20 cellular contexts compared by ENCODE assay signal in the genomic region with DNA sequence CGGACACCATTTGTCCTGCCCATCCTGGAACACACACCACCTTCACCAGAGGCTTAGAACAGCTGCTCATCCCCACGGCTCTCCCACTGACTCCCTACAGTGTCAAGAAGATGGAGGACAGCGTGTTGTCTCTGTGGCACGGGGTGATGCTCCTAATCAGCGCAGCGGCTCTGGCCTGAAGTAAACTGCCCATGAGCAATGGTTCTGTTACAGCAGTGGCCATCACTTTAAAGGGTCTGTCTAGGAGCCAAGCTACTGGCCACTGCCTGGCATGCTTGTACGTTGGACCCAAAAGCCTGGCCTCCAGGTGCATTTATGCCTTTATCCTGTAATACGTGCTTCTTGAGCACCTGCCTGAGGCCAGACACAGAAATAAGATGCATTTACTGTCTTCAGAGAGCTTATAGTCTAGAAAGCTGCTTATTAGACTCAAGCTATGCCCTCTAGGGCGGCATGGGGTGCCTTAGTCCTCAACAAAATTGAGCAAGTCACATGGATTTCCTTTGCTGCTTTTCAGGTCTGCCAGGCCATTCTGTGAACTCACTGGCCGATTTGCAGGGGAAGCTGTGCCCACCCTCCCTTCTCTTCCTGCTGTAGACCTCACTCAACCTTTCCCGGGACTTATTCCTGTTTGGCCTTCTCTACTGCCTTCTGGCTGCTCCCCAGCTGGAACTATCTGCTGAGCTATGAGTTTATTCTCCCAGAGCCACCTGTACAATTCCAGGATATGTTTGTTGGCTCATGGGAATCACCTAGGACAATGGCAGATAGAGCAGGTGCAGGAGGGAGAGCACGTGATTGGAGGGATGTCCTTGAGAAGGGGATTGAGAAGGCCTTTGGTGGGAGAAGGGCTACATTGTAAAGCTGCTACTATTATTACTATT.
"Had no signal": no experiment of that assay in that cellular context is flagged by ENCODE, and none has a peak within 500 bp of the region (broad histone marks: within the 10 kb centered on the region; RNA-seq: fewer than 3 reads in every experiment).

No MANE protein-coding gene starts in this region.

- H3K4me3 ChIP-seq: breast epithelium, gastrocnemius medialis, left ventricle myocardium inferior, mucosa of descending colon, right lobe of liver, thoracic aorta, uterus had no signal

- H3K27ac ChIP-seq: breast epithelium, epithelial cell of prostate, gastrocnemius medialis, left ventricle myocardium inferior, thoracic aorta, uterus had no signal

- H3K36me3 ChIP-seq: breast epithelium, gastrocnemius medialis, right lobe of liver, thoracic aorta, uterus had no signal

- H3K27me3 ChIP-seq: breast epithelium, gastrocnemius medialis, right lobe of liver, uterus had no signal

- H3K9me3 ChIP-seq: breast epithelium, gastrocnemius medialis, mucosa of descending colon, right lobe of liver had no signal

- DNase-seq: activated CD4-positive, alpha-beta T cell treated with anti-CD3 and anti-CD28 coated beads for 1 hour; activated CD8-positive, alpha-beta memory T cell treated with anti-CD3 and anti-CD28 coated beads for 24 hours; activated gamma-delta T cell treated with Interleukin-2 at 50 U/mL for 16 hours; activated naive CD4-positive, alpha-beta T cell treated with anti-CD3 and anti-CD28 coated beads, Interleukin-2, amount 50 U/mL, for 16 hours; activated T-cell treated with anti-CD3 and anti-CD28 coated beads, Interleukin-2, amount 50 U/mL, for 1 hour; amygdala; central memory CD4-positive, alpha-beta T cell; effector CD8-positive, alpha-beta T cell; gastrocnemius medialis; glutamatergic neuron; left ventricle myocardium inferior; mucosa of descending colon; right lobe of liver; stimulated activated CD4-positive, alpha-beta T cell treated with anti-CD3 and anti-CD28 coated beads, Interleukin-2, amount 100 ng/mL, for 48 hours; stimulated activated naive CD8-positive, alpha-beta T cell treated with anti-CD3 and anti-CD28 coated beads, Interleukin-15, Interleukin-2, amounts not matched to agents 100 U/mL and 50 U/mL, for 24 hours; T-helper 2 cell; uterus had no signal

- H3K4me1 ChIP-seq: breast epithelium, gastrocnemius medialis had no signal
